1 cellular context compared by ENCODE assay signal in the genomic region with DNA sequence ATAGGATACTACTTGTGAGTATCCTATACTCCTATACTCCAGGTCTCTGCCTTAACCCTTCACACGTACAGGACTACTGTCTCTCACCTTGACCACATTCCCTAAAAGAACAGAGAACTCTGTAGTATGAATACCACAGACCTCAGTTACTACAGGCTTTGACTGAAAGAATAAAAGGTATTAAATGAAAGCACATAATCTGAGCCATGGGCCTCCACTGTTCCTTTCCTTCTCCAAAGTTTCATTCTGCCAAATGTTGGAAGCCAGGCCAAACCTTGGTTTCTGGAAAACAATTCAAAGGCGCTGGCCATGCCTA.
TF ChIP-seq lines count a peak whose summit lies in the region.

No MANE protein-coding gene starts in this region.

TF ChIP-seq in WTC11, 78 proteins besides CTCF, POLR2A, EP300 and RAD21 (continued from another document):
- TF ChIP-seq, protein P1, sequence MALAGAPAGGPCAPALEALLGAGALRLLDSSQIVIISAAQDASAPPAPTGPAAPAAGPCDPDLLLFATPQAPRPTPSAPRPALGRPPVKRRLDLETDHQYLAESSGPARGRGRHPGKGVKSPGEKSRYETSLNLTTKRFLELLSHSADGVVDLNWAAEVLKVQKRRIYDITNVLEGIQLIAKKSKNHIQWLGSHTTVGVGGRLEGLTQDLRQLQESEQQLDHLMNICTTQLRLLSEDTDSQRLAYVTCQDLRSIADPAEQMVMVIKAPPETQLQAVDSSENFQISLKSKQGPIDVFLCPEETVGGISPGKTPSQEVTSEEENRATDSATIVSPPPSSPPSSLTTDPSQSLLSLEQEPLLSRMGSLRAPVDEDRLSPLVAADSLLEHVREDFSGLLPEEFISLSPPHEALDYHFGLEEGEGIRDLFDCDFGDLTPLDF (CRISPR knock-in tag; IDR thresholded peaks at IDR 0.05), result no peak
- TF ChIP-seq, protein P2, sequence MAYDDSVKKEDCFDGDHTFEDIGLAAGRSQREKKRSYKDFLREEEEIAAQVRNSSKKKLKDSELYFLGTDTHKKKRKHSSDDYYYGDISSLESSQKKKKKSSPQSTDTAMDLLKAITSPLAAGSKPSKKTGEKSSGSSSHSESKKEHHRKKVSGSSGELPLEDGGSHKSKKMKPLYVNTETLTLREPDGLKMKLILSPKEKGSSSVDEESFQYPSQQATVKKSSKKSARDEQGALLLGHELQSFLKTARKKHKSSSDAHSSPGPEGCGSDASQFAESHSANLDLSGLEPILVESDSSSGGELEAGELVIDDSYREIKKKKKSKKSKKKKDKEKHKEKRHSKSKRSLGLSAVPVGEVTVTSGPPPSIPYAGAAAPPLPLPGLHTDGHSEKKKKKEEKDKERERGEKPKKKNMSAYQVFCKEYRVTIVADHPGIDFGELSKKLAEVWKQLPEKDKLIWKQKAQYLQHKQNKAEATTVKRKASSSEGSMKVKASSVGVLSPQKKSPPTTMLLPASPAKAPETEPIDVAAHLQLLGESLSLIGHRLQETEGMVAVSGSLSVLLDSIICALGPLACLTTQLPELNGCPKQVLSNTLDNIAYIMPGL (CRISPR knock-in tag; IDR thresholded peaks at IDR 0.05), result no peak
- TF ChIP-seq, protein P3, sequence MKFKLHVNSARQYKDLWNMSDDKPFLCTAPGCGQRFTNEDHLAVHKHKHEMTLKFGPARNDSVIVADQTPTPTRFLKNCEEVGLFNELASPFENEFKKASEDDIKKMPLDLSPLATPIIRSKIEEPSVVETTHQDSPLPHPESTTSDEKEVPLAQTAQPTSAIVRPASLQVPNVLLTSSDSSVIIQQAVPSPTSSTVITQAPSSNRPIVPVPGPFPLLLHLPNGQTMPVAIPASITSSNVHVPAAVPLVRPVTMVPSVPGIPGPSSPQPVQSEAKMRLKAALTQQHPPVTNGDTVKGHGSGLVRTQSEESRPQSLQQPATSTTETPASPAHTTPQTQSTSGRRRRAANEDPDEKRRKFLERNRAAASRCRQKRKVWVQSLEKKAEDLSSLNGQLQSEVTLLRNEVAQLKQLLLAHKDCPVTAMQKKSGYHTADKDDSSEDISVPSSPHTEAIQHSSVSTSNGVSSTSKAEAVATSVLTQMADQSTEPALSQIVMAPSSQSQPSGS (CRISPR knock-in tag; IDR thresholded peaks at IDR 0.05; ENCODE audit: borderline replicate concordance, low read depth), result no peak
- TF ChIP-seq CREB1 (CRISPR knock-in tag; IDR thresholded peaks at IDR 0.05) (no peak), FOXJ3 (CRISPR knock-in tag; IDR thresholded peaks at IDR 0.05; ENCODE audit: borderline replicate concordance) (no peak)
- TF ChIP-seq, protein P4, sequence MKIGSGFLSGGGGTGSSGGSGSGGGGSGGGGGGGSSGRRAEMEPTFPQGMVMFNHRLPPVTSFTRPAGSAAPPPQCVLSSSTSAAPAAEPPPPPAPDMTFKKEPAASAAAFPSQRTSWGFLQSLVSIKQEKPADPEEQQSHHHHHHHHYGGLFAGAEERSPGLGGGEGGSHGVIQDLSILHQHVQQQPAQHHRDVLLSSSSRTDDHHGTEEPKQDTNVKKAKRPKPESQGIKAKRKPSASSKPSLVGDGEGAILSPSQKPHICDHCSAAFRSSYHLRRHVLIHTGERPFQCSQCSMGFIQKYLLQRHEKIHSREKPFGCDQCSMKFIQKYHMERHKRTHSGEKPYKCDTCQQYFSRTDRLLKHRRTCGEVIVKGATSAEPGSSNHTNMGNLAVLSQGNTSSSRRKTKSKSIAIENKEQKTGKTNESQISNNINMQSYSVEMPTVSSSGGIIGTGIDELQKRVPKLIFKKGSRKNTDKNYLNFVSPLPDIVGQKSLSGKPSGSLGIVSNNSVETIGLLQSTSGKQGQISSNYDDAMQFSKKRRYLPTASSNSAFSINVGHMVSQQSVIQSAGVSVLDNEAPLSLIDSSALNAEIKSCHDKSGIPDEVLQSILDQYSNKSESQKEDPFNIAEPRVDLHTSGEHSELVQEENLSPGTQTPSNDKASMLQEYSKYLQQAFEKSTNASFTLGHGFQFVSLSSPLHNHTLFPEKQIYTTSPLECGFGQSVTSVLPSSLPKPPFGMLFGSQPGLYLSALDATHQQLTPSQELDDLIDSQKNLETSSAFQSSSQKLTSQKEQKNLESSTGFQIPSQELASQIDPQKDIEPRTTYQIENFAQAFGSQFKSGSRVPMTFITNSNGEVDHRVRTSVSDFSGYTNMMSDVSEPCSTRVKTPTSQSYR (CRISPR knock-in tag; IDR thresholded peaks at IDR 0.05), result no peak
- TF ChIP-seq, protein P5, sequence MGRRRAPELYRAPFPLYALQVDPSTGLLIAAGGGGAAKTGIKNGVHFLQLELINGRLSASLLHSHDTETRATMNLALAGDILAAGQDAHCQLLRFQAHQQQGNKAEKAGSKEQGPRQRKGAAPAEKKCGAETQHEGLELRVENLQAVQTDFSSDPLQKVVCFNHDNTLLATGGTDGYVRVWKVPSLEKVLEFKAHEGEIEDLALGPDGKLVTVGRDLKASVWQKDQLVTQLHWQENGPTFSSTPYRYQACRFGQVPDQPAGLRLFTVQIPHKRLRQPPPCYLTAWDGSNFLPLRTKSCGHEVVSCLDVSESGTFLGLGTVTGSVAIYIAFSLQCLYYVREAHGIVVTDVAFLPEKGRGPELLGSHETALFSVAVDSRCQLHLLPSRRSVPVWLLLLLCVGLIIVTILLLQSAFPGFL (CRISPR knock-in tag; IDR thresholded peaks at IDR 0.05; ENCODE audit: borderline replicate concordance), result no peak
